8 cellular contexts compared by ENCODE assay signal in the genomic region with DNA sequence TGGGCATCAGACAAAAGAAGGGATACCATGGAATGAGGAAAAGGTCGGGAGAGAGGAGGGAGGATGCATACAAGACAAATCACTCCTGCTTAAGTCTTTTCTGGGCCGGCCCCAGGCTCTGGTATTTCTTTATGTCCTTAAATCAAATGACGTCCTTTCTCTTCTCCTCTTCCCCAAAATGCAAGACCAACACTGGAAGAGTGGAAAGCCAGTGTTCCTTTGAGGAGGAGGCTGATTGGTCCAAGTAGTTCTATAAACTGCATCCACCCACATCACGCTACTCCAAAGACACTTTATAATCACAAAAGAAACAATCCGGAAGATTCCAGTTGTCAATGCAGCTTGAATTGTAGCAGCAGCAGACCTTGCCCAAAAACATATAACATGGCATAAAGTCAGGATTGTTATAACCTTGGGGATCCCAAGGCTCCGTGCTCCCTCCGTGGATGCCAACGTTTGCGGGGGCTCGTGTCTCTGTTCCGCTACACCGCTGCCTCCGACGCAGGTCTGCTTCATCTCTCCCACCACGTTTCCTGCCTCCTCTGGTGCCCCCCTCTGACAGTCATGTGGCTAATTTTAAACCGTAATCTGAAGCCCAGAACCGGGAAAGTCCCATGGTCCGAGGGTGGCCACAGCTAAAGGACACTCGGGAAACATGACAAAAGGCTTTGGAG. TPM values are rescaled to one million over a fixed set of nuclear protein-coding genes. Genes with fewer than 3 reads are reported as not detected.
DNase-seq lines count a peak whose midpoint lies in the region; ATAC-seq and TF ChIP-seq lines count a peak whose summit lies in the region.

No MANE protein-coding gene starts in this region.

- H3K4me1 ChIP-seq in mononuclear cell (ENCODE audit: insufficient read depth, low read length) (peaks cover 34% of the 10 kb centered on the region), stomach smooth muscle (ENCODE audit: control insufficient read depth, insufficient read depth, low read length) (peaks cover 24% of the 10 kb centered on the region)

- peak; percentile 73 for ATAC-seq in effector memory CD8-positive, alpha-beta T cell (replicated peaks)
- ATAC-seq in HG03108 (IDR thresholded peaks at IDR 0.05; ENCODE audit: unreplicated experiment), result no peak
- ATAC-seq in HG03097 (IDR thresholded peaks at IDR 0.05; ENCODE audit: low FRiP score, unreplicated experiment), result no peak

- no peaks in the 10 kb centered on the region for H3K9me3 Mint-ChIP-seq in effector memory CD8-positive, alpha-beta T cell

- peak overlapping the region in 1 of 2 donors; percentile 78 for H3K27ac Mint-ChIP-seq in effector memory CD8-positive, alpha-beta T cell

- H3K27me3 ChIP-seq in GM06990 (replicated peaks; ENCODE audit: control insufficient read depth, insufficient read depth, low read length) (no peaks in the 10 kb centered on the region), mononuclear cell (ENCODE audit: insufficient read depth, low read length) (no peaks in the 10 kb centered on the region), stomach smooth muscle (ENCODE audit: control insufficient read depth in 1 of 2, insufficient read depth in 2 of 2, low read length in 2 of 2) (no peaks in the 10 kb centered on the region)

- TF ChIP-seq CTCF in GM06990 (IDR thresholded peaks at IDR 0.05; ENCODE audit: insufficient read depth, low read length, poor library complexity, severe bottlenecking), result peak; percentile 17

- peaks cover 4% of the 10 kb centered on the region for H3K36me3 Mint-ChIP-seq in effector memory CD8-positive, alpha-beta T cell (ENCODE audit: insufficient read depth)

- no peaks in the 10 kb centered on the region for H3K27me3 Mint-ChIP-seq in effector memory CD8-positive, alpha-beta T cell

- H3K4me3 Mint-ChIP-seq in effector memory CD8-positive, alpha-beta T cell, result peak overlapping the region; percentile 61 to 81

- H3K4me1 Mint-ChIP-seq in effector memory CD8-positive, alpha-beta T cell (ENCODE audit: low read depth in 2 of 2), result peaks cover 19 to 24% of the 10 kb centered on the region in 2 donors

- H3K9me3 ChIP-seq in mononuclear cell (ENCODE audit: low read depth, low read length) (no peaks in the 10 kb centered on the region), stomach smooth muscle (ENCODE audit: control insufficient read depth in 2 of 2, low read length in 2 of 2) (no peaks in the 10 kb centered on the region)

- H3K36me3 ChIP-seq in GM06990 (ENCODE audit: control insufficient read depth, insufficient read depth, low read length) (no peaks in the 10 kb centered on the region), stomach smooth muscle (ENCODE audit: control insufficient read depth in 2 of 2, insufficient read depth in 2 of 2, low read length in 2 of 2) (no peaks in the 10 kb centered on the region)

- H3K4me3 ChIP-seq in GM06990 (replicated peaks; ENCODE audit: low read depth, low read length) (no peak overlapping the region; the same call in 1 of the 2 replicates), mononuclear cell (ENCODE audit: low read length) (peak overlapping the region; percentile 17), stomach smooth muscle (ENCODE audit: low read length in 2 of 2) (peak overlapping the region; percentile 62 to 77)

- H3K27ac ChIP-seq in stomach smooth muscle (ENCODE audit: low read length), result peak overlapping the region; percentile 41

- peak overlapping the region; percentile 39 to 69 for H3K9ac ChIP-seq in stomach smooth muscle (ENCODE audit: low read length in 2 of 2)

- DNase-seq in GM06990 (ENCODE audit: extremely low read depth, insufficient read length), result no peak
- peak; percentile 47 to 48 for DNase-seq in activated CD4-positive, alpha-beta T cell treated with anti-CD3 and anti-CD28 coated beads for 4 hours
- peak; percentile 26 to 41 (median 36) for DNase-seq in effector memory CD8-positive, alpha-beta T cell
- DNase-seq in MV-4-11 (lab: John Stamatoyannopoulos, UW), result no peak

RNA-seq across cellular contexts. Expression of a gene that starts 47.1 kb away (rescaled TPM):
- total RNA-seq in mononuclear cell, result 5.5 TPM

RNA-seq across cellular contexts. Expression of a gene that starts 55.6 kb away (rescaled TPM):
- total RNA-seq in mononuclear cell, result 61.4 TPM

Comparison
In these comparisons a context has a peak if more than half of its experiments do, and no peak if none do; other contexts are left out.
1. DNase-seq: peak in activated CD4-positive, alpha-beta T cell treated with anti-CD3 and anti-CD28 coated beads for 4 hours (2 of 2) and effector memory CD8-positive, alpha-beta T cell (3 of 3); none in GM06990 (single experiment) and MV-4-11 (single experiment).